ENCODE assay signal across 8 cellular contexts in the genomic region with DNA sequence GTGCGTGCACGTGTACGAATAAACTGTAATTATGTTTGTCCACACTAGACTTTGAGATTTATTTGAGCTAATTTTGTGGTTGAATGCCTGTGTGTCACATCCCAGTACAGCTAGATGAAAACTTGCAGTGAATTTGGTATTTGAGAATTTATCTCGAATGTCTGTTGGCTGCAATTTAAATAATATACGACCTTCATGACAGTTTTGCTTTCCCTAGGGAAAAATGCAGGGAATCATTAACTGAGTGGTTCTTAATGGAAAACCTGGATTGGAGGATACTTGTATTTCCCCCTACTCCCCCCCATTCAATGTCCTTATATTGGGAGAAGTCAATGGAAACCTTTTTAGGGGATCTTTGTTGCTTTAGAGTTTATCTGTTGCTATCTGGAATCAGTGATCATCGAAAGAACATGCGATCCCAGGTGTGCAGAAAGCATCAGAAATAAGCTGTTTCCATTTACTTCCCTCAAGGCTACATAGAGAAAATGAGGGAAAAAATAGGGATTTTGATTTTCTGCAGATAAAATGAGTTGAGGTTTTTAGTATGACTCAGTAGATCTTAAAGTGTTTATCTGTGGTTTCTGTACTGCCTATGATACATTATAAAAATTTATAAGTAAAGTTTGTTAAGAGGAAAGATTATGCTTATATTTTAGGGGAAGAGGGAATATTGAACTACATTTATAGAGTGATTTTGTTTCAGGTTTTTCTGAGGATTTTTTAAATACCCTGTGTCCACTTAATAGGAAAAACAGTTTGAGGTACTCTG.
DNase-seq lines count a peak whose midpoint lies in the region; FAIRE-seq and TF ChIP-seq lines count a peak whose summit lies in the region.
"Not testable (repeated sequence)": the region's sequence is repeated elsewhere in the genome, so short reads cannot be mapped to it uniquely, and the experiment has no call there.

No MANE protein-coding gene starts in this region.

- peaks cover 31% of the 10 kb centered on the region for H3K79me2 ChIP-seq in OCI-LY1 (ENCODE audit: insufficient read depth, low read length)

- DNase-seq in HEK293T (ENCODE audit: extremely low spot score); activated CD4-positive, alpha-beta memory T cell treated with anti-CD3 and anti-CD28 coated beads, Interleukin-2, amount 10 ng/mL, durations not matched to agents 7 days and 5 days; breast epithelium (ENCODE audit: low spot score in 2 of 2); fibroblast of the aortic adventitia (ENCODE audit: low read depth): not testable (repeated sequence)
- DNase-seq in small intestine, result peak; percentile 2

- H3K27me3 Mint-ChIP-seq in activated CD4-positive, alpha-beta memory T cell treated with anti-CD3 and anti-CD28 coated beads, Interleukin-2, amount 10 ng/mL, durations not matched to agents 7 days and 5 days, result not testable (repeated sequence)

- POLR2A ChIA-PET in HEK293T (lab: Yijun Ruan, JAX); activated CD4-positive, alpha-beta memory T cell treated with anti-CD3 and anti-CD28 coated beads, Interleukin-2, amount 10 ng/mL, durations not matched to agents 7 days and 5 days (lab: Charles Lee): not testable (repeated sequence)

- peaks cover 30% of the 10 kb centered on the region for H3K4me1 Mint-ChIP-seq in activated CD4-positive, alpha-beta memory T cell treated with anti-CD3 and anti-CD28 coated beads, Interleukin-2, amount 10 ng/mL, durations not matched to agents 7 days and 5 days

- H4K20me1 ChIP-seq in BLaER1 treated with 17β-estradiol and CSF1 and Interleukin-3, amounts not matched to agents 10 nM and 100 nM, result peaks cover 0 to 24% (median 4%) of the 10 kb centered on the region in 11 experiments; a peak in 10 of 22 replicates
- not testable (repeated sequence) for H4K20me1 ChIP-seq in OCI-LY1 (ENCODE audit: insufficient read depth, low read length)

- not testable (repeated sequence) for H3K9me3 ChIP-seq in BLaER1 treated with 17β-estradiol and CSF1 and Interleukin-3, amounts not matched to agents 10 nM and 100 nM (replicated peaks in 1 of 11); OCI-LY1 (ENCODE audit: low read length); breast epithelium; mesodermal cell (ENCODE audit: control insufficient read depth, low read length); small intestine (ENCODE audit: control insufficient read depth, low read depth)

- H3K27me3 ChIP-seq in BLaER1 treated with 17β-estradiol and CSF1 and Interleukin-3, amounts not matched to agents 10 nM and 100 nM; OCI-LY1 (ENCODE audit: insufficient read depth, low read length); breast epithelium; small intestine (ENCODE audit: control insufficient read depth in 2 of 2, insufficient read depth in 2 of 2, low read length in 2 of 2): not testable (repeated sequence)

- CTCF ChIA-PET in HEK293T (lab: Yijun Ruan, JAX), result not testable (repeated sequence)
- CTCF ChIA-PET in activated CD4-positive, alpha-beta memory T cell treated with anti-CD3 and anti-CD28 coated beads, Interleukin-2, amount 10 ng/mL, durations not matched to agents 7 days and 5 days (lab: Charles Lee), result interaction anchor here (1.0 kb wide), 1 partner anchor 96 kb away, joined by 3 read pairs; no protein-coding TSS in a partner anchor

- not testable (repeated sequence) for H2AFZ ChIP-seq in OCI-LY1 (ENCODE audit: low read length)

- 63 to 65% methylated on average over 5 of the region's 7 CpGs for WGBS in mesodermal cell (ENCODE audit: insufficient coverage in 2 of 2), 2 experiments
- 17 to 45% (median 28%) methylated on average over 5 to 7 of the region's 7 CpGs for WGBS in small intestine, 3 donors

- H3K27ac ChIP-seq in BLaER1 treated with 17β-estradiol and CSF1 and Interleukin-3, amounts not matched to agents 10 nM and 100 nM; mesodermal cell (ENCODE audit: low read depth, low read length, severe bottlenecking); small intestine (ENCODE audit: low read depth in 1 of 2, low read length in 1 of 2): not testable (repeated sequence)
- peak overlapping the region; percentile 22 for H3K27ac ChIP-seq in OCI-LY1 (ENCODE audit: low read depth, low read length, poor library complexity, severe bottlenecking)
- H3K27ac ChIP-seq in breast epithelium, result peak overlapping the region in 1 of 2 donors; percentile 5

- H3K9me2 ChIP-seq in OCI-LY1 (ENCODE audit: low read depth, low read length), result not testable (repeated sequence)

- not testable (repeated sequence) for TF ChIP-seq CTCF in OCI-LY1 (IDR thresholded peaks at IDR 0.05; ENCODE audit: low read length); breast epithelium (IDR thresholded peaks at IDR 0.05); fibroblast of the aortic adventitia (IDR thresholded peaks at IDR 0.05; ENCODE audit: insufficient read depth, low read length)

- peak overlapping the region; percentile 63 to 98 (median 87); a peak in 19 of 20 replicates for H3K4me3 ChIP-seq in BLaER1 treated with 17β-estradiol and CSF1 and Interleukin-3, amounts not matched to agents 10 nM and 100 nM
- H3K4me3 ChIP-seq in OCI-LY1 (ENCODE audit: low read depth, low read length, poor library complexity, severe bottlenecking), result peak overlapping the region; percentile 90
- H3K4me3 ChIP-seq in breast epithelium, result peak overlapping the region in 2 of 3 donors; percentile 83 to 87
- H3K4me3 ChIP-seq in fibroblast of the aortic adventitia (ENCODE audit: low read depth, low read length), result peak overlapping the region; percentile 58
- peak overlapping the region; percentile 76 for H3K4me3 ChIP-seq in mesodermal cell (ENCODE audit: extremely low read depth, insufficient read depth, low read length, poor library complexity, severe bottlenecking)
- not testable (repeated sequence) for H3K4me3 ChIP-seq in small intestine (ENCODE audit: low read depth in 1 of 2, low read length in 2 of 2)

- not testable (repeated sequence) for H3K9me3 Mint-ChIP-seq in activated CD4-positive, alpha-beta memory T cell treated with anti-CD3 and anti-CD28 coated beads, Interleukin-2, amount 10 ng/mL, durations not matched to agents 7 days and 5 days

- intact Hi-C loops in breast epithelium (cut with DNase I; ENCODE audit: low total_unique reads), result not testable (repeated sequence)

- not testable (repeated sequence) for H3K36me3 ChIP-seq in BLaER1 treated with 17β-estradiol and CSF1 and Interleukin-3, amounts not matched to agents 10 nM and 100 nM; OCI-LY1 (ENCODE audit: insufficient read depth, low read length); breast epithelium; mesodermal cell (ENCODE audit: control insufficient read depth, insufficient read depth, low read length); small intestine (ENCODE audit: control insufficient read depth in 2 of 2, insufficient read depth in 2 of 2, low read length in 2 of 2)

- not testable (repeated sequence) for H3F3A ChIP-seq in OCI-LY1 (ENCODE audit: insufficient read depth, low read length)

- peak overlapping the region; percentile 70 for H3K4me3 Mint-ChIP-seq in activated CD4-positive, alpha-beta memory T cell treated with anti-CD3 and anti-CD28 coated beads, Interleukin-2, amount 10 ng/mL, durations not matched to agents 7 days and 5 days

- H3K4me2 ChIP-seq in BLaER1 treated with 17β-estradiol and CSF1 and Interleukin-3, amounts not matched to agents 10 nM and 100 nM, result peak overlapping the region; percentile 61 to 96 (median 83)
- peak overlapping the region; percentile 81 for H3K4me2 ChIP-seq in OCI-LY1 (ENCODE audit: low read length)

- FAIRE-seq in small intestine (lab: Jason Lieb, UNC), result not testable (repeated sequence)

- not testable (repeated sequence) for TF ChIP-seq POLR2A in breast epithelium (IDR thresholded peaks at IDR 0.05)

- H3K27ac Mint-ChIP-seq in activated CD4-positive, alpha-beta memory T cell treated with anti-CD3 and anti-CD28 coated beads, Interleukin-2, amount 10 ng/mL, durations not matched to agents 7 days and 5 days, result not testable (repeated sequence)

- H3K4me1 ChIP-seq in BLaER1 treated with 17β-estradiol and CSF1 and Interleukin-3, amounts not matched to agents 10 nM and 100 nM, result peaks cover 16 to 33% (median 29%) of the 10 kb centered on the region in 10 experiments
- peaks cover 25% of the 10 kb centered on the region for H3K4me1 ChIP-seq in OCI-LY1 (ENCODE audit: insufficient read depth, low read length, severe bottlenecking)
- H3K4me1 ChIP-seq in breast epithelium; mesodermal cell (ENCODE audit: control insufficient read depth, insufficient read depth, low read length, poor library complexity, severe bottlenecking); small intestine (ENCODE audit: control insufficient read depth in 2 of 2, insufficient read depth in 1 of 2, low read depth in 1 of 2, low read length in 1 of 2): not testable (repeated sequence)

- not testable (repeated sequence) for H3K36me3 Mint-ChIP-seq in activated CD4-positive, alpha-beta memory T cell treated with anti-CD3 and anti-CD28 coated beads, Interleukin-2, amount 10 ng/mL, durations not matched to agents 7 days and 5 days (ENCODE audit: low read depth)

- H3K9ac ChIP-seq in BLaER1 treated with 17β-estradiol and CSF1 and Interleukin-3, amounts not matched to agents 10 nM and 100 nM, result peak overlapping the region in 9 of 11 experiments; percentile 24 to 60 (median 37); a peak in 14 of 22 replicates
- H3K9ac ChIP-seq in OCI-LY1 (ENCODE audit: low read length), result peak overlapping the region; percentile 35; the same call in 1 of the 2 replicates

TF ChIP-seq in HEK293T, 16 proteins besides CTCF, POLR2A, EP300 and RAD21:
- TF ChIP-seq, protein P1, sequence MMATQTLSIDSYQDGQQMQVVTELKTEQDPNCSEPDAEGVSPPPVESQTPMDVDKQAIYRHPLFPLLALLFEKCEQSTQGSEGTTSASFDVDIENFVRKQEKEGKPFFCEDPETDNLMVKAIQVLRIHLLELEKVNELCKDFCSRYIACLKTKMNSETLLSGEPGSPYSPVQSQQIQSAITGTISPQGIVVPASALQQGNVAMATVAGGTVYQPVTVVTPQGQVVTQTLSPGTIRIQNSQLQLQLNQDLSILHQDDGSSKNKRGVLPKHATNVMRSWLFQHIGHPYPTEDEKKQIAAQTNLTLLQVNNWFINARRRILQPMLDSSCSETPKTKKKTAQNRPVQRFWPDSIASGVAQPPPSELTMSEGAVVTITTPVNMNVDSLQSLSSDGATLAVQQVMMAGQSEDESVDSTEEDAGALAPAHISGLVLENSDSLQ (IDR thresholded peaks at IDR 0.05), result peak; percentile 77
TF ChIP-seq in HEK293T: peak in this region for 1; not testable (repeated sequence) for 15.
